15 cellular contexts compared by ENCODE assay signal in the genomic region with DNA sequence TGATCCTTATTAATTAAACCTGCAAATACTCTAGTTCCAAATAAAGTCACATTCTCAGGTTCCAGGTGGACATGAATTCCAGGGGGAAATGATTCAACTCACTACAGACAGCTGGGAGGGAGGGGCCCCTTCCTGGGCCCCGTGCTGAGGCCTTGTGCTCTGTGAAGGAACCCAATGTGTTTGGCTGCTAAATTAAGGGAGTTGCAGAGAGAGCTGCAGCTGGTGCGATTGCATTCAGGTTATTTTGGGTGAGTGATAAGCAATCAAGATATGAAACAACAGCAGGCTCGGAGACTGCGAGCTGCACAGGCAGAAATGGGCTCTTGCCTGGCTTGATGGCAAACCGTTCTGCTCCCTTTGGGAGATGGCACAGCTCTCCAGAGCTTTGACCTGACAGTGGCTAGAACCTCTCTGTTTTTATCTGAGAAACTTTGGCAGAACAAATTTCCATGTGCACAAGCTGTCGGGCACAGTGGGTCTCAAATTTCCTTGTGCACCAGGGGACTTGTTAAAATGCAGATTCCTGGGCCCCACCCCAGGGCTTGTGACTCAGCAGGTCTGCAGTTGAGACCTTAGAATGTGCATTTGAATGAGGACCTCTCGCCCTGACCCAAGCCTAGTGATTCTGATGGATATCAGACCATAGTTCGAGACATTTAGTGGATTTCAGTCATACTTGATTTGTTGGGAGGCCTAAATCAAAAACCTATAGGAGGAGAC. TPM values are rescaled to one million over a fixed set of nuclear protein-coding genes. Genes with fewer than 3 reads are reported as not detected.
A peak's percentile ranks its signal among the peaks of the same experiment; 100 is the strongest.
DNase-seq lines count a peak whose midpoint lies in the region; ATAC-seq and TF ChIP-seq lines count a peak whose summit lies in the region.
"Had no signal": no experiment of that assay in that cellular context is flagged by ENCODE, and none has a peak within 500 bp of the region (broad histone marks: within the 10 kb centered on the region; RNA-seq: fewer than 3 reads in every experiment).

No MANE protein-coding gene starts in this region.

- H3K9me3 ChIP-seq in parathyroid adenoma (ENCODE audit: control insufficient read depth, low read length) (no peaks in the 10 kb centered on the region), spleen (no peaks in the 10 kb centered on the region)
- H3K9me3 ChIP-seq: colonic mucosa, upper lobe of right lung had no signal

- H3K36me3 Mint-ChIP-seq in central memory CD8-positive, alpha-beta T cell (ENCODE audit: insufficient read depth), result peaks cover 31% of the 10 kb centered on the region

- TF ChIP-seq POLR2A in spleen (IDR thresholded peaks at IDR 0.05), result no peak

- no peaks in the 10 kb centered on the region for H3K27me3 ChIP-seq in parathyroid adenoma (ENCODE audit: control insufficient read depth, insufficient read depth, low read length)
- no peaks in the 10 kb centered on the region for H3K27me3 ChIP-seq in spleen (replicated peaks in 1 of 7)
- H3K27me3 ChIP-seq: colonic mucosa, upper lobe of right lung had no signal

- TF ChIP-seq CTCF in parathyroid adenoma (IDR thresholded peaks at IDR 0.05) (no peak), spleen (IDR thresholded peaks at IDR 0.05 in 8 of 11, conservative IDR thresholded peaks at IDR 0.05 in 3 of 11) (no peak)

- no peak overlapping the region for H3K4me3 Mint-ChIP-seq in central memory CD8-positive, alpha-beta T cell
- H3K4me3 Mint-ChIP-seq: activated naive CD4-positive, alpha-beta T cell treated with anti-CD3 and anti-CD28 coated beads, Interleukin-2, amount 10 ng/mL, durations not matched to agents 7 days and 5 days; nephron progenitor cell had no signal

- no peak overlapping the region for H3K9ac ChIP-seq in parathyroid adenoma

- peak overlapping the region; percentile 4 for H3K4me2 ChIP-seq in parathyroid adenoma (ENCODE audit: low read length)

- peaks cover 30% of the 10 kb centered on the region for H3K4me1 Mint-ChIP-seq in central memory CD8-positive, alpha-beta T cell

- H3K4me3 ChIP-seq in parathyroid adenoma (ENCODE audit: low read depth, low read length) (no peak overlapping the region), spleen (no peak overlapping the region)
- H3K4me3 ChIP-seq: colonic mucosa, skin epidermis, upper lobe of right lung had no signal

- H3K27me3 Mint-ChIP-seq in central memory CD8-positive, alpha-beta T cell, result no peaks in the 10 kb centered on the region
- H3K27me3 Mint-ChIP-seq: activated naive CD4-positive, alpha-beta T cell treated with anti-CD3 and anti-CD28 coated beads, Interleukin-2, amount 10 ng/mL, durations not matched to agents 7 days and 5 days had no signal

- H3K79me2 ChIP-seq in parathyroid adenoma, result no peaks in the 10 kb centered on the region

- H3K27ac Mint-ChIP-seq in central memory CD8-positive, alpha-beta T cell (ENCODE audit: low read depth), result peak overlapping the region; percentile 50
- H3K27ac Mint-ChIP-seq: nephron progenitor cell had no signal

- no peaks in the 10 kb centered on the region for H3K9me3 Mint-ChIP-seq in central memory CD8-positive, alpha-beta T cell
- H3K9me3 Mint-ChIP-seq: activated naive CD4-positive, alpha-beta T cell treated with anti-CD3 and anti-CD28 coated beads, Interleukin-2, amount 10 ng/mL, durations not matched to agents 7 days and 5 days; nephron progenitor cell had no signal

- H3K27ac ChIP-seq in parathyroid adenoma, result no peak overlapping the region
- H3K27ac ChIP-seq in spleen, result no peak overlapping the region
- H3K27ac ChIP-seq: colonic mucosa, skin epidermis, upper lobe of right lung had no signal

- H3K36me3 ChIP-seq in parathyroid adenoma (ENCODE audit: control insufficient read depth, insufficient read depth, low read length) (no peaks in the 10 kb centered on the region), spleen (peaks cover 0 to 63% (median 29%) of the 10 kb centered on the region in 6 donors)
- H3K36me3 ChIP-seq: colonic mucosa had no signal

- DNase-seq in SIG-M5 treated with dmso at 0.1 percent for 504 hours (lab: John Stamatoyannopoulos, UW; ENCODE audit: unreplicated experiment) (peak; percentile 64), SIG-M5 (lab: John Stamatoyannopoulos, UW) (no peak), NAMALWA (ENCODE audit: low spot score) (peak; percentile 53), kidney glomerular epithelial cell (lab: John Stamatoyannopoulos, UW) (no peak), spleen (no peak)
- no peak for DNase-seq in central memory CD8-positive, alpha-beta T cell (ENCODE audit: low spot score in 2 of 2)
- DNase-seq: activated CD4-positive, alpha-beta T cell treated with anti-CD3 and anti-CD28 coated beads for 4 hours; colonic mucosa; NCI-H748 treated with DMSO at 0.1 percent for 48 hours; upper lobe of right lung had no signal

- WGBS in spleen, 5 donors, result 76 to 83% (median 82%) methylated on average over 8 of the region's 8 CpGs

- no peaks in the 10 kb centered on the region for H3K4me1 ChIP-seq in parathyroid adenoma
- peaks cover 0 to 54% (median 1%) of the 10 kb centered on the region in 6 donors for H3K4me1 ChIP-seq in spleen
- H3K4me1 ChIP-seq: colonic mucosa, upper lobe of right lung had no signal

- no peak for ATAC-seq in central memory CD8-positive, alpha-beta T cell (replicated peaks; ENCODE audit: extremely low read depth, poor library complexity, severe bottlenecking)
- no peak for ATAC-seq in HG02798 (IDR thresholded peaks at IDR 0.05; ENCODE audit: poor library complexity, unreplicated experiment)

- H2AFZ ChIP-seq in parathyroid adenoma, result no peak overlapping the region

- intact Hi-C loops in spleen (cut with DNase I; ENCODE audit: low total_unique reads), result no loop called here

RNA-seq across cellular contexts. Expression of a gene that starts 9.8 kb away (rescaled TPM):
- total RNA-seq in spleen, result 10 to 100 TPM; 13.5 to 30.0 (median 21.2) TPM
- polyA plus RNA-seq in spleen, result 10 to 100 TPM in 2 of 3 donors, 1 to 10 TPM in 1; 6.2 to 12.4 (median 11.9) TPM

RNA-seq across cellular contexts. Expression of a gene that starts 56.4 kb away (rescaled TPM):
- total RNA-seq in spleen, result 10 to 100 TPM; 30.8 to 42.7 (median 33.0) TPM
- 1 to 10 TPM; 2.4 to 7.5 (median 3.2) TPM for polyA plus RNA-seq in spleen

Comparison
In these comparisons a context has a peak if more than half of its experiments do, and no peak if none do; other contexts are left out.
1. DNase-seq: peak in SIG-M5 treated with dmso at 0.1 percent for 504 hours (single experiment) and NAMALWA (single experiment); none in SIG-M5 (single experiment), central memory CD8-positive, alpha-beta T cell (0 of 2), kidney glomerular epithelial cell (single experiment) and spleen (single experiment).